Comparison of ENCODE assay signal across 8 cellular contexts in the genomic region with DNA sequence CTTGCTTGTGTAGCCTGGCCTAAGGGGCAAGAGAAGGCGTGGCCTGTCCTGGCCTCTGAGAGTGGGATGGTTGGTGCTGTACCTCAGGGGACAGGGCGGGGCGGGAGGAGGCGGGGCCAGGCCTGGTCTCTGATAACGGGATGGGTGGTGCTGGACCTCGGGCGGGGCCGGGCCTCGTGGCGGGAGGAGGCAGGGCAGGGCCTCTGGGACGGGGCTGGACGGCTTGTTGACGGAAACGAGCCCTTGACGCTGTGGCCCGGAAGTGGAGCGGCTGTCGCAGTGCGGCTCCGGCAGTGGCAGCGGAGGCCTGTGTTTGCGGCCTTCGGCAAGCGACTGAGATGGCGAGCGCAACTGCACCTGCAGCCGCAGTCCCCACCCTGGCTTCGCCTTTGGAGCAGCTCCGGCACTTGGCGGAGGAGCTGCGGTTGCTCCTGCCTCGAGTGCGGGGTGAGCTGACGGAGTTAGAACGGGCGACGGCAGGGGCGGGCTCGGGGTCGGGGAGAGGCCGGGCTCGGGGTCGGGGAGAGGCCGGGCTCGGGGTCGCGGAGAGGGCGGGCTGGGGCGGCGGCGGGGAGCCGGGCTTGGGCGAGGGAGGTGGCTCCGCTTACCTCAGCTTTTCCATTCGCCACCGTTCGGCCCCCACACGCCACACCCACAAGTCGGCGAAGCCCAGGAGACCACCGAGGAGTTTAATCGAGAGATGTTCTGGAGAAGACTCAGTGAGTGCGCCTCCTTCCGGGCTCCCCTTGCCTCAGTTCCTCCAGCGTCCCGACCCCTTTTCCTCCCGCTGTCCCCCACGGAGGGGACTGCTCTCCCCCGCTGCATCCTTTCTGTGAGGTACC. TPM values are rescaled to one million over a fixed set of nuclear protein-coding genes. Genes with fewer than 3 reads are reported as not detected.
DNase-seq lines count a peak whose midpoint lies in the region; ATAC-seq and TF ChIP-seq lines count a peak whose summit lies in the region.

Gene CCNDBP1, plus strand, starts transcription at position 243 of the 842 bp plus-strand sequence. Its CDS starts 96 bp downstream, at position 339.

- H3K4me1 ChIP-seq in HUES64 (ENCODE audit: insufficient read depth, low read length) (peaks cover 4% of the 10 kb centered on the region; the same call in 1 of the 2 replicates), mucosa of rectum (ENCODE audit: control insufficient read depth in 2 of 2, insufficient read depth in 2 of 2, low read length in 2 of 2) (peaks cover 0 to 7% of the 10 kb centered on the region in 2 donors)

- WGBS in HUES64: under 1% methylated on average over 69 of the region's 69 CpGs

- peak; percentile 83 for TF ChIP-seq POLR2A in erythroblast (IDR thresholded peaks at IDR 0.05; ENCODE audit: low read length)

- DNase-seq in DMS53 (lab: John Stamatoyannopoulos, UW): peak; percentile 96
- DNase-seq in activated T-cell treated with anti-CD3 and anti-CD28 coated beads, Interleukin-2, amount 50 U/mL, for 1 hour: peak; percentile 84
- DNase-seq in erythroblast (lab: John Stamatoyannopoulos, UW): peak; percentile 97 to 98
- DNase-seq in stimulated activated CD8-positive, alpha-beta memory T cell treated with anti-CD3 and anti-CD28 coated beads, Interleukin-7, amount 100 ng/mL, for 1 hour (ENCODE audit: low read depth in 2 of 2): peak; percentile 73 to 74

- H3K4me3 ChIP-seq in HUES64 (ENCODE audit: low read length) (peak within 1 kb of the TSS; percentile 91), mucosa of rectum (ENCODE audit: low read length in 2 of 2) (peak within 1 kb of the TSS; percentile 90 to 91)

- H3K9ac ChIP-seq in HUES64 (ENCODE audit: low read depth, low read length) (peak within 1 kb of the TSS; percentile 56), mucosa of rectum (ENCODE audit: low read depth in 1 of 2, low read length in 2 of 2) (peak within 1 kb of the TSS; percentile 80 to 84)

- peak within 1 kb of the TSS; percentile 74 for H3K27ac ChIP-seq in HUES64 (ENCODE audit: low read depth, low read length)
- peak within 1 kb of the TSS; percentile 90 to 92 for H3K27ac ChIP-seq in mucosa of rectum (ENCODE audit: low read depth in 2 of 2, low read length in 2 of 2)

- ATAC-seq in GM21447 (IDR thresholded peaks at IDR 0.05; ENCODE audit: unreplicated experiment): peak; percentile 95

- H3K27me3 ChIP-seq in HUES64 (ENCODE audit: insufficient read depth, low read length): no peaks in the 10 kb centered on the region
- no peaks in the 10 kb centered on the region for H3K27me3 ChIP-seq in mucosa of rectum (ENCODE audit: control insufficient read depth in 2 of 2, insufficient read depth in 2 of 2, low read length in 2 of 2)

- no peaks in the 10 kb centered on the region for H3K9me3 ChIP-seq in HUES64 (ENCODE audit: insufficient read depth, low read depth, low read length)
- no peaks in the 10 kb centered on the region for H3K9me3 ChIP-seq in mucosa of rectum (ENCODE audit: control insufficient read depth in 2 of 2, low read length in 2 of 2)

- peaks cover 13% of the 10 kb centered on the region for H3K36me3 ChIP-seq in HUES64 (ENCODE audit: insufficient read depth, low read length)
- peaks cover 27 to 28% of the 10 kb centered on the region in 2 donors for H3K36me3 ChIP-seq in mucosa of rectum (ENCODE audit: control insufficient read depth in 2 of 2, insufficient read depth in 2 of 2, low read length in 2 of 2)

TF ChIP-seq in PFSK-1, 5 proteins besides CTCF, POLR2A, EP300 and RAD21:
- peak; percentile 75; the same call in 1 of the 2 replicates for TF ChIP-seq SIN3A (IDR thresholded peaks at IDR 0.05; ENCODE audit: borderline replicate concordance, insufficient read depth, low read length)
- TF ChIP-seq POLR2AphosphoS5 (IDR thresholded peaks at IDR 0.05; ENCODE audit: low read depth, low read length): peak; percentile 83
- TF ChIP-seq TAF1 (IDR thresholded peaks at IDR 0.05; ENCODE audit: borderline replicate concordance, insufficient read depth, low read length): no peak
- TF ChIP-seq, protein P1, sequence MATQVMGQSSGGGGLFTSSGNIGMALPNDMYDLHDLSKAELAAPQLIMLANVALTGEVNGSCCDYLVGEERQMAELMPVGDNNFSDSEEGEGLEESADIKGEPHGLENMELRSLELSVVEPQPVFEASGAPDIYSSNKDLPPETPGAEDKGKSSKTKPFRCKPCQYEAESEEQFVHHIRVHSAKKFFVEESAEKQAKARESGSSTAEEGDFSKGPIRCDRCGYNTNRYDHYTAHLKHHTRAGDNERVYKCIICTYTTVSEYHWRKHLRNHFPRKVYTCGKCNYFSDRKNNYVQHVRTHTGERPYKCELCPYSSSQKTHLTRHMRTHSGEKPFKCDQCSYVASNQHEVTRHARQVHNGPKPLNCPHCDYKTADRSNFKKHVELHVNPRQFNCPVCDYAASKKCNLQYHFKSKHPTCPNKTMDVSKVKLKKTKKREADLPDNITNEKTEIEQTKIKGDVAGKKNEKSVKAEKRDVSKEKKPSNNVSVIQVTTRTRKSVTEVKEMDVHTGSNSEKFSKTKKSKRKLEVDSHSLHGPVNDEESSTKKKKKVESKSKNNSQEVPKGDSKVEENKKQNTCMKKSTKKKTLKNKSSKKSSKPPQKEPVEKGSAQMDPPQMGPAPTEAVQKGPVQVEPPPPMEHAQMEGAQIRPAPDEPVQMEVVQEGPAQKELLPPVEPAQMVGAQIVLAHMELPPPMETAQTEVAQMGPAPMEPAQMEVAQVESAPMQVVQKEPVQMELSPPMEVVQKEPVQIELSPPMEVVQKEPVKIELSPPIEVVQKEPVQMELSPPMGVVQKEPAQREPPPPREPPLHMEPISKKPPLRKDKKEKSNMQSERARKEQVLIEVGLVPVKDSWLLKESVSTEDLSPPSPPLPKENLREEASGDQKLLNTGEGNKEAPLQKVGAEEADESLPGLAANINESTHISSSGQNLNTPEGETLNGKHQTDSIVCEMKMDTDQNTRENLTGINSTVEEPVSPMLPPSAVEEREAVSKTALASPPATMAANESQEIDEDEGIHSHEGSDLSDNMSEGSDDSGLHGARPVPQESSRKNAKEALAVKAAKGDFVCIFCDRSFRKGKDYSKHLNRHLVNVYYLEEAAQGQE (IDR thresholded peaks at IDR 0.05; ENCODE audit: insufficient read depth in 1 of 2, low read depth in 2 of 2, low read length in 2 of 2): no peak
- TF ChIP-seq FOXP2 (optimal IDR thresholded peaks at IDR 0.05; ENCODE audit: borderline replicate concordance, extremely low read depth, extremely low read length, insufficient read depth): peak; percentile 100

RNA-seq across cellular contexts. Expression of gene CCNDBP1, which starts in this region (rescaled TPM):
- 21.8 TPM for polyA plus RNA-seq in HUES64 (2013, experiment 1 of 2)
- 26.4 TPM for polyA plus RNA-seq in HUES64 (2013, experiment 2 of 2)
- 37.9 TPM for polyA plus RNA-seq in PFSK-1 (2012; ENCODE audit: insufficient read length, low read depth)

Comparison
In these comparisons a context has a peak if more than half of its experiments do, and no peak if none do; other contexts are left out.
1. Peak in every context shown above with its lines: DNase-seq, ATAC-seq, H3K4me3 ChIP-seq and H3K27ac ChIP-seq.